In genomic region chr2:160411167-160411566, GRCh38 we compare ENCODE assay signal across 8 cellular contexts.
DNase-seq lines count a peak whose midpoint lies in the region; ATAC-seq and TF ChIP-seq lines count a peak whose summit lies in the region.

No MANE protein-coding gene starts in this region.

- peak overlapping the region; percentile 40; the same call in 2 of the 3 replicates for H2BK15ac ChIP-seq in IMR-90 (ENCODE audit: low read depth, low read length)

- peak overlapping the region; percentile 68 for H2AK5ac ChIP-seq in IMR-90 (ENCODE audit: low read depth, low read length)

- H3K4me2 ChIP-seq in IMR-90 (ENCODE audit: low read depth, low read length), result peak overlapping the region; percentile 57; the same call in 1 of the 2 replicates

- H3K9ac ChIP-seq in IMR-90 (ENCODE audit: low read depth, low read length), result no peak overlapping the region

- peaks cover 3% of the 10 kb centered on the region for H3K27me3 Mint-ChIP-seq in activated CD4-positive, alpha-beta memory T cell treated with anti-CD3 and anti-CD28 coated beads, Interleukin-2, amount 10 ng/mL, durations not matched to agents 7 days and 5 days

- CTCF ChIA-PET in IMR-90 (lab: Yijun Ruan, JAX), result interaction anchor here (1.4 kb wide), 1 partner anchor 14 kb away, joined by 3 read pairs; no protein-coding TSS in a partner anchor
- CTCF ChIA-PET in activated CD4-positive, alpha-beta memory T cell treated with anti-CD3 and anti-CD28 coated beads, Interleukin-2, amount 10 ng/mL, durations not matched to agents 7 days and 5 days (lab: Charles Lee), result interaction anchor here (1.2 to 5.2 kb wide), 2 partner anchors 18 to 87 kb away, joined by 3 to 40 read pairs; no protein-coding TSS in a partner anchor

- no peaks in the 10 kb centered on the region for H3K9me3 Mint-ChIP-seq in activated CD4-positive, alpha-beta memory T cell treated with anti-CD3 and anti-CD28 coated beads, Interleukin-2, amount 10 ng/mL, durations not matched to agents 7 days and 5 days

- peak overlapping the region; percentile 71 for H4K5ac ChIP-seq in IMR-90 (ENCODE audit: low read depth, low read length)

- peak overlapping the region; percentile 74 for H2BK120ac ChIP-seq in IMR-90 (ENCODE audit: low read depth, low read length)

- H3K27me3 ChIP-seq in IMR-90 (ENCODE audit: control insufficient read depth, insufficient read depth, low read length), result no peaks in the 10 kb centered on the region
- H3K27me3 ChIP-seq in right lobe of liver, result no peaks in the 10 kb centered on the region

- peak overlapping the region; percentile 87 for H3K27ac Mint-ChIP-seq in activated CD4-positive, alpha-beta memory T cell treated with anti-CD3 and anti-CD28 coated beads, Interleukin-2, amount 10 ng/mL, durations not matched to agents 7 days and 5 days

- in situ Hi-C loops in IMR-90 (cut with MboI; ENCODE audit: low sequenced_read_pairs), result loop anchor here (10.0 kb wide), 1 partner anchor 554 kb away; no protein-coding TSS in a partner anchor

- peak overlapping the region; percentile 78 for H3K23ac ChIP-seq in IMR-90 (ENCODE audit: low read depth, low read length)

- no peak overlapping the region for H2AK9ac ChIP-seq in IMR-90 (replicated peaks; ENCODE audit: low read depth, low read length, poor library complexity)

- no CpG with 5 or more reads among the region's 1 CpG for WGBS in IMR-90 (ENCODE audit: extremely low coverage in 2 of 2, insufficient read length in 1 of 2), 2 experiments
- WGBS in right lobe of liver (ENCODE audit: insufficient coverage, low coverage, low lambda C conversion rate, missing lambda C conversion rate), result 14% methylated on average over 1 of the region's 1 CpG

- peak overlapping the region; percentile 83 for H3K27ac ChIP-seq in IMR-90 (ENCODE audit: insufficient read depth, low read length)
- H3K27ac ChIP-seq in right lobe of liver, result peak overlapping the region in 2 of 3 donors; percentile 14 to 16

- POLR2A ChIA-PET in IMR-90 (lab: Charles Lee; ENCODE audit: unreplicated experiment), result no interaction called here
- POLR2A ChIA-PET in activated CD4-positive, alpha-beta memory T cell treated with anti-CD3 and anti-CD28 coated beads, Interleukin-2, amount 10 ng/mL, durations not matched to agents 7 days and 5 days (lab: Charles Lee), result interaction anchor here (0.8 to 2.4 kb wide), 10 partner anchors 9 to 745 kb away, joined by 3 to 26 read pairs (median 4); no protein-coding TSS in a partner anchor

- TF ChIP-seq RAD21 in IMR-90 (IDR thresholded peaks at IDR 0.05; ENCODE audit: low read length), result no peak

- TF ChIP-seq POLR2A in IMR-90 (IDR thresholded peaks at IDR 0.05; ENCODE audit: low read depth, low read length), result no peak
- no peak for TF ChIP-seq POLR2A in right lobe of liver (IDR thresholded peaks at IDR 0.05)

- H2BK20ac ChIP-seq in IMR-90 (ENCODE audit: low read depth, low read length), result peak overlapping the region; percentile 75

- H3K9me1 ChIP-seq in IMR-90 (ENCODE audit: insufficient read depth, low read length), result peaks cover 18% of the 10 kb centered on the region

- H4K20me1 ChIP-seq in IMR-90 (ENCODE audit: insufficient read depth, low read length), result peaks cover 11% of the 10 kb centered on the region; the same call in 1 of the 2 replicates

- H3K36me3 ChIP-seq in IMR-90 (ENCODE audit: control insufficient read depth, insufficient read depth, low read length) (no peaks in the 10 kb centered on the region), right lobe of liver (no peaks in the 10 kb centered on the region)

- intact Hi-C loops in IMR-90 (cut with micrococcal nuclease), result no loop called here
- intact Hi-C loops in right lobe of liver (cut with DNase I), result no loop called here

- no peak for TF ChIP-seq CTCF in IMR-90 (conservative IDR thresholded peaks at IDR 0.05; ENCODE audit: low read depth, low read length)
- no peak for TF ChIP-seq CTCF in right lobe of liver (IDR thresholded peaks at IDR 0.05)

- DNase-seq in IMR-90, result no peak
- peak; percentile 59 for DNase-seq in activated CD4-positive, alpha-beta memory T cell treated with anti-CD3 and anti-CD28 coated beads, Interleukin-2, amount 10 ng/mL, durations not matched to agents 7 days and 5 days
- DNase-seq in right lobe of liver, result no peak
- DNase-seq in NCI-H146 treated with DMSO at 0.1 percent for 48 hours (lab: John Stamatoyannopoulos, UW; ENCODE audit: unreplicated experiment), result no peak
- no peak for DNase-seq in superior temporal gyrus (ENCODE audit: extremely low spot score)

- H3K18ac ChIP-seq in IMR-90 (ENCODE audit: low read depth, low read length), result peak overlapping the region; percentile 91

- H3K36me3 Mint-ChIP-seq in activated CD4-positive, alpha-beta memory T cell treated with anti-CD3 and anti-CD28 coated beads, Interleukin-2, amount 10 ng/mL, durations not matched to agents 7 days and 5 days (ENCODE audit: low read depth), result peaks cover 15% of the 10 kb centered on the region

- peak overlapping the region; percentile 78 for H4K91ac ChIP-seq in IMR-90 (ENCODE audit: insufficient read depth, low read depth, low read length)

- no TSS peak for BruUV-seq in IMR-90 (replicated peaks; lab: Mats Ljungman, UMichigan)

- dilution Hi-C loops in IMR-90 (cut with HindIII; ENCODE audit: low sequenced_read_pairs, unreplicated experiment), result no loop called here

- H2BK5ac ChIP-seq in IMR-90 (ENCODE audit: low read depth, low read length, poor library complexity, severe bottlenecking), result peak overlapping the region; percentile 91

- peaks cover 15 to 56% of the 10 kb centered on the region in 2 experiments; a peak in 3 of 4 replicates for H3K79me1 ChIP-seq in IMR-90 (ENCODE audit: low read depth in 1 of 2, low read length in 2 of 2)

- ATAC-seq in GM18511 (IDR thresholded peaks at IDR 0.05; ENCODE audit: unreplicated experiment) (peak; percentile 39), IMR-90 (ENCODE audit: low read depth) (peak; percentile 5; the same call in 1 of the 2 replicates), right lobe of liver (peak; percentile 40 to 48 (median 44)), GM19397 (IDR thresholded peaks at IDR 0.05; ENCODE audit: unreplicated experiment) (no peak), GM18519 (IDR thresholded peaks at IDR 0.05; ENCODE audit: low FRiP score, unreplicated experiment) (no peak)

- H3K4ac ChIP-seq in IMR-90 (ENCODE audit: low read depth, low read length), result peak overlapping the region; percentile 85

- H3K4me3 Mint-ChIP-seq in activated CD4-positive, alpha-beta memory T cell treated with anti-CD3 and anti-CD28 coated beads, Interleukin-2, amount 10 ng/mL, durations not matched to agents 7 days and 5 days, result peak overlapping the region; percentile 67

- no peak overlapping the region for H3K4me3 ChIP-seq in IMR-90 (ENCODE audit: insufficient read depth, low read depth, low read length)
- H3K4me3 ChIP-seq in right lobe of liver, result no peak overlapping the region

- H2AFZ ChIP-seq in IMR-90 (replicated peaks; ENCODE audit: low read length, poor library complexity), result peak overlapping the region; percentile 40

- H3K4me1 Mint-ChIP-seq in activated CD4-positive, alpha-beta memory T cell treated with anti-CD3 and anti-CD28 coated beads, Interleukin-2, amount 10 ng/mL, durations not matched to agents 7 days and 5 days, result peaks cover 55% of the 10 kb centered on the region

- peak overlapping the region in 1 of 2 experiments; percentile 72; a peak in 3 of 4 replicates for H4K8ac ChIP-seq in IMR-90 (ENCODE audit: low read depth in 2 of 2, low read length in 2 of 2)

- H3K14ac ChIP-seq in IMR-90 (replicated peaks; ENCODE audit: low read depth, low read length), result peak overlapping the region; percentile 90

- peaks cover 17% of the 10 kb centered on the region for H3K4me1 ChIP-seq in IMR-90 (ENCODE audit: control insufficient read depth, insufficient read depth, low read length)
- H3K4me1 ChIP-seq in right lobe of liver, result no peaks in the 10 kb centered on the region

- peak overlapping the region; percentile 50; the same call in 1 of the 2 replicates for H3K56ac ChIP-seq in IMR-90 (ENCODE audit: extremely low read depth, insufficient read depth, low read length)

- H3K9me3 ChIP-seq in IMR-90 (ENCODE audit: control insufficient read depth, insufficient read depth, low read length), result no peaks in the 10 kb centered on the region
- no peaks in the 10 kb centered on the region for H3K9me3 ChIP-seq in right lobe of liver

TF ChIP-seq in IMR-90, 13 proteins besides CTCF, POLR2A, EP300 and RAD21:
- TF ChIP-seq RFX5 (IDR thresholded peaks at IDR 0.05; ENCODE audit: low read depth, low read length), result no peak
TF ChIP-seq in IMR-90: peak in this region for 0.

Comparison
In these comparisons a context has a peak if more than half of its experiments do, and no peak if none do; other contexts are left out.
1. ATAC-seq: peak in GM18511 (single experiment), IMR-90 (single experiment) and right lobe of liver (4 of 4); none in GM19397 (single experiment) and GM18519 (single experiment).